23 cellular contexts compared by ENCODE assay signal in the genomic region with DNA sequence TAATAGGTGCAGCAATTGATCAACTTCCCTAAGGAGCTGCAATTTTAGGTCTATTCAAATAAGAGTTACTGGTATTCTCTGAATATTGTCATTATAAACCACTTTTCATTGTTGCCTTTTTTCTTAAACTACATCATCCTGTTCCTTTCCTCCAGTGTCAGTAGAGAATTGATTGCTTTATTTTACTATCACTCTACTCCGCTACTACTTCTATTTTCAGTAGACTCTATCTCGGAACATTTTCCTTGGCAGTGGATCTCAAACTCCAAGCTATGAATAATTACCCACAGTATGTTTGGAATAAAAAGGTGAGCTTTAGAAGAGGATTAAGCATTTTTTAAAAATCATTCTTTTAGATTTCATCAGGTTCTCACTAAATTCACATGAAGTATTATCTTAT.
"Had no signal": no experiment of that assay in that cellular context is flagged by ENCODE, and none has a peak within 500 bp of the region (broad histone marks: within the 10 kb centered on the region; RNA-seq: fewer than 3 reads in every experiment).

No MANE protein-coding gene starts in this region.

- H2AFZ ChIP-seq: neural progenitor cell had no signal

- H3K27me3 Mint-ChIP-seq: activated CD8-positive, alpha-beta T cell treated with anti-CD3 and anti-CD28 coated beads for 36 hours; central memory CD8-positive, alpha-beta T cell; memory B cell; naive thymus-derived CD4-positive, alpha-beta T cell; stimulated activated memory B cell treated with anti-CD40 and anti-IgM and Interleukin-4, amounts not matched to agents 10 μg/mL and 1 μg/mL and 100 μg/mL, for 72 hours had no signal

- H3K27ac Mint-ChIP-seq: activated CD8-positive, alpha-beta T cell treated with anti-CD3 and anti-CD28 coated beads for 36 hours; activated naive CD4-positive, alpha-beta T cell treated with anti-CD3 and anti-CD28 coated beads, Interleukin-2, amount 50 U/mL, for 72 hours; memory B cell; naive thymus-derived CD4-positive, alpha-beta T cell; neural progenitor cell; stimulated activated memory B cell treated with anti-CD40 and anti-IgM and Interleukin-4, amounts not matched to agents 10 μg/mL and 1 μg/mL and 100 μg/mL, for 72 hours had no signal

- H3K9ac ChIP-seq: neural progenitor cell had no signal

- H3K4me3 Mint-ChIP-seq: activated CD8-positive, alpha-beta T cell treated with anti-CD3 and anti-CD28 coated beads for 36 hours; activated T-cell treated with anti-CD3 and anti-CD28 coated beads, Interleukin-2, amount 50 U/mL, for 4 hours; central memory CD8-positive, alpha-beta T cell; memory B cell; naive thymus-derived CD4-positive, alpha-beta T cell; neural progenitor cell; stimulated activated memory B cell treated with anti-CD40 and anti-IgM and Interleukin-4, amounts not matched to agents 10 μg/mL and 1 μg/mL and 100 μg/mL, for 72 hours had no signal

- H3K4me3 ChIP-seq: body of pancreas, coronary artery, gastrocnemius medialis, left ventricle myocardium inferior, mucosa of descending colon, neural progenitor cell, psoas muscle, spleen, thoracic aorta had no signal

- H3K4me1 ChIP-seq: body of pancreas, gastrocnemius medialis, left ventricle myocardium inferior, neural progenitor cell, psoas muscle, spleen had no signal

- H3K4me1 Mint-ChIP-seq: central memory CD8-positive, alpha-beta T cell; memory B cell; naive thymus-derived CD4-positive, alpha-beta T cell; stimulated activated memory B cell treated with anti-CD40 and anti-IgM and Interleukin-4, amounts not matched to agents 10 μg/mL and 1 μg/mL and 100 μg/mL, for 72 hours had no signal

- H3K27me3 ChIP-seq: body of pancreas, gastrocnemius medialis, neural progenitor cell, spleen had no signal

- H3K36me3 ChIP-seq: gastrocnemius medialis, left ventricle myocardium inferior, neural progenitor cell, spleen, thoracic aorta had no signal

- H3K4me2 ChIP-seq: neural progenitor cell had no signal

- H3K9me3 Mint-ChIP-seq: activated naive CD4-positive, alpha-beta T cell treated with anti-CD3 and anti-CD28 coated beads, Interleukin-2, amount 50 U/mL, for 72 hours; central memory CD8-positive, alpha-beta T cell had no signal

- H3K36me3 Mint-ChIP-seq: activated naive CD4-positive, alpha-beta T cell treated with anti-CD3 and anti-CD28 coated beads, Interleukin-2, amount 50 U/mL, for 72 hours; memory B cell; naive thymus-derived CD4-positive, alpha-beta T cell; stimulated activated memory B cell treated with anti-CD40 and anti-IgM and Interleukin-4, amounts not matched to agents 10 μg/mL and 1 μg/mL and 100 μg/mL, for 72 hours had no signal

- H3K9me3 ChIP-seq: body of pancreas, gastrocnemius medialis, mucosa of descending colon, thoracic aorta had no signal

- H3K27ac ChIP-seq: body of pancreas, coronary artery, left ventricle myocardium inferior, neural progenitor cell, psoas muscle, spleen, thoracic aorta had no signal

- DNase-seq: activated CD4-positive, alpha-beta T cell treated with anti-CD3 and anti-CD28 coated beads for 48 hours; activated CD4-positive, CD25-positive, alpha-beta regulatory T cell; activated CD8-positive, alpha-beta T cell treated with anti-CD3 and anti-CD28 coated beads for 36 hours; activated T-cell treated with anti-CD3 and anti-CD28 coated beads, Interleukin-2, amount 50 U/mL, for 4 hours; body of pancreas; erythroblast; head of caudate nucleus; left ventricle myocardium inferior; mucosa of descending colon; naive thymus-derived CD4-positive, alpha-beta T cell; psoas muscle; right cardiac atrium; spleen; stimulated activated CD4-positive, alpha-beta T cell treated with anti-CD3 and anti-CD28 coated beads, Interleukin-4, amount 100 ng/mL, for 4 hours; T1000 had no signal
